In the genomic region with DNA sequence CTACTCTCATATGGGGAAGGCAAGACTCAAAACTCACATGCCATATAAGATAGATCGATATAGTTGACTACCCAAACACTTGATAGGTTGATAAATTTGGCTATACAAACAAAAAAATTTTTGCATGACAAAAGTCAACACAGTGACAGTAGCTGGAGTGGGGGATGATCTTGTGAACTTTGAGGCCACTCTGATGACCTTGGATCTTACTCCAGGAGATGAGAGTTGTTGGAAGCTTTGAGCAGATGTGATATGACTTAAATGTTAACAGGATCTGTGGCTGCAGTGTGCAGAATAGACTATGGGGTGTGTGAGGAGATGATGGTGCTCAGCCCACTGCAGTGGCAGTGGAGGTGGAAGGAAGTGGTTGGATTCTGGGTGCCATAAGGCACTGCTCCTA, we compare ENCODE assay signal across 21 cellular contexts.
DNase-seq lines count a peak whose midpoint lies in the region; ATAC-seq, FAIRE-seq and TF ChIP-seq lines count a peak whose summit lies in the region.
"Had no signal": no experiment of that assay in that cellular context is flagged by ENCODE, and none has a peak within 500 bp of the region (broad histone marks: within the 10 kb centered on the region; RNA-seq: fewer than 3 reads in every experiment).

No MANE protein-coding gene starts in this region.

- no TSS peak for BruUV-seq in HepG2 (replicated peaks; lab: Mats Ljungman, UMichigan)

- POLR2A ChIA-PET in HepG2 (lab: Yijun Ruan, JAX), result no interaction called here

- TF ChIP-seq RAD21 in HepG2 (CRISPR knock-in tag; IDR thresholded peaks at IDR 0.05), result no peak

- H4K20me1 ChIP-seq in HepG2 (ENCODE audit: insufficient read depth, low read length), result no peaks in the 10 kb centered on the region
- H4K20me1 ChIP-seq: BLaER1 had no signal

- H3K79me2 ChIP-seq in HepG2 (ENCODE audit: insufficient read depth, low read length), result no peaks in the 10 kb centered on the region

- intact Hi-C loops in HepG2 (cut with micrococcal nuclease; ENCODE audit: unreplicated experiment) (no loop called here), right lobe of liver (cut with DNase I) (no loop called here)

- in situ Hi-C loops in HepG2 (cut with HindIII; ENCODE audit: extremely low pct_ligation_motif_present, low pct_unique_long_range_greater_than_20kb), result no loop called here

- H3K9me3 ChIP-seq in HepG2 (ENCODE audit: low read length), result no peaks in the 10 kb centered on the region
- H3K9me3 ChIP-seq in right lobe of liver, result no peaks in the 10 kb centered on the region
- H3K9me3 ChIP-seq: BE2C, BLaER1, Caco-2 had no signal

- CTCF ChIA-PET in HepG2 (lab: Yijun Ruan, JAX; ENCODE audit: low intra/inter-chr PET ratio, low total read pairs), result no interaction called here

- TF ChIP-seq EP300 in HepG2 (IDR thresholded peaks at IDR 0.05; ENCODE audit: low read depth in 2 of 2, low read length in 2 of 2) (no peak), HepG2 (CRISPR knock-in tag; IDR thresholded peaks at IDR 0.05; ENCODE audit: borderline replicate concordance) (no peak; the same call in 1 of the 2 replicates)

- ATAC-seq in HepG2 (peak; percentile 87), right lobe of liver (no peak)

- no peak overlapping the region for H3K9ac ChIP-seq in HepG2 (ENCODE audit: insufficient read depth, low read depth, low read length)
- H3K9ac ChIP-seq: BLaER1 had no signal

- DNase-seq in HepG2 (ENCODE audit: low spot score) (peak; percentile 38), right lobe of liver (no peak), HuH-7.5 (ENCODE audit: low spot score) (peak; percentile 29), NCI-H146 treated with DMSO at 0.1 percent for 48 hours (lab: John Stamatoyannopoulos, UW; ENCODE audit: unreplicated experiment) (no peak), COLO829 (ENCODE audit: low spot score) (no peak)
- DNase-seq: 8988T; ACHN; BE2C; C1 segment of cervical spinal cord; Caco-2; Calu3; CD4-positive, alpha-beta memory T cell; CD4-positive, CD25-positive, alpha-beta regulatory T cell; CD8-positive, alpha-beta memory T cell; DMS79 treated with DMSO at 0.1 percent for 48 hours; GF-D8 had no signal

- TF ChIP-seq POLR2A in HepG2 (IDR thresholded peaks at IDR 0.05; ENCODE audit: insufficient read depth in 1 of 2, low read depth in 2 of 2, low read length in 2 of 2) (no peak), right lobe of liver (IDR thresholded peaks at IDR 0.05) (no peak)

- H3K4me3 ChIP-seq in HepG2 (replicated peaks in 1 of 3; ENCODE audit: insufficient read depth in 1 of 3, low read depth in 2 of 3, low read length in 3 of 3), result no peak overlapping the region
- no peak overlapping the region for H3K4me3 ChIP-seq in right lobe of liver
- H3K4me3 ChIP-seq: BLaER1 had no signal

- H3K27me3 ChIP-seq in HepG2 (ENCODE audit: control insufficient read depth in 1 of 2, insufficient read depth in 2 of 2, low read length in 2 of 2) (no peaks in the 10 kb centered on the region), right lobe of liver (no peaks in the 10 kb centered on the region)
- H3K27me3 ChIP-seq: BE2C, BLaER1 had no signal

- WGBS in HepG2 (ENCODE audit: low lambda C conversion rate), result 27% methylated on average over 1 of the region's 1 CpG
- WGBS in right lobe of liver (ENCODE audit: insufficient coverage, low coverage, low lambda C conversion rate, missing lambda C conversion rate), result 80% methylated on average over 1 of the region's 1 CpG

- peaks cover 9% of the 10 kb centered on the region for H3K4me1 ChIP-seq in HepG2 (ENCODE audit: insufficient read depth, low read length)
- no peaks in the 10 kb centered on the region for H3K4me1 ChIP-seq in right lobe of liver
- H3K4me1 ChIP-seq: BE2C, BLaER1, Caco-2 had no signal

- H3K27ac ChIP-seq in HepG2 (ENCODE audit: extremely low read length, insufficient read depth, low read length), result no peak overlapping the region
- H3K27ac ChIP-seq in right lobe of liver, result no peak overlapping the region
- H3K27ac ChIP-seq: BLaER1 had no signal

- no peak for FAIRE-seq in HepG2 (lab: Jason Lieb, UNC)
- FAIRE-seq: A204.1, D721Med, G401.6, GM12891 had no signal

- TF ChIP-seq CTCF in HepG2 (CRISPR knock-in tag; IDR thresholded peaks at IDR 0.05) (no peak), right lobe of liver (IDR thresholded peaks at IDR 0.05) (no peak)

- H2AFZ ChIP-seq in HepG2 (ENCODE audit: low read length), result no peak overlapping the region

- H3K36me3 ChIP-seq in HepG2 (replicated peaks in 1 of 2; ENCODE audit: control insufficient read depth in 1 of 2, insufficient read depth in 2 of 2, low read length in 2 of 2), result no peaks in the 10 kb centered on the region
- H3K36me3 ChIP-seq in right lobe of liver, result no peaks in the 10 kb centered on the region
- H3K36me3 ChIP-seq: BE2C, BLaER1 had no signal

- H3K4me2 ChIP-seq in HepG2 (ENCODE audit: low read depth, low read length), result no peak overlapping the region
- H3K4me2 ChIP-seq: BLaER1 had no signal

TF ChIP-seq in HepG2, 621 proteins besides CTCF, POLR2A, EP300 and RAD21 (continues in another document):
- TF ChIP-seq REXO4 (CRISPR knock-in tag; IDR thresholded peaks at IDR 0.05; ENCODE audit: borderline replicate concordance) (no peak), ZNF720 (CRISPR knock-in tag; IDR thresholded peaks at IDR 0.05) (no peak), MTA1 (CRISPR knock-in tag; IDR thresholded peaks at IDR 0.05; ENCODE audit: borderline replicate concordance) (no peak), SOX13 (IDR thresholded peaks at IDR 0.05) (0 out of 2 replicates have a peak, but pooled peaks have one; percentile 33), SOX13 (CRISPR knock-in tag; conservative IDR thresholded peaks at IDR 0.05 in 1 of 2, IDR thresholded peaks at IDR 0.05 in 1 of 2) (peak in 1 of 2 experiments; percentile 82; a peak in 2 of 4 replicates), NFKBIZ (CRISPR knock-in tag; IDR thresholded peaks at IDR 0.05) (peak; percentile 68; the same call in 1 of the 2 replicates), HNRNPUL1 (IDR thresholded peaks at IDR 0.05; ENCODE audit: low read depth, low read length) (no peak), CREM (IDR thresholded peaks at IDR 0.05) (peak; percentile 17; the same call in 1 of the 2 replicates), CREM (CRISPR knock-in tag; IDR thresholded peaks at IDR 0.05) (no peak), RELA (CRISPR knock-in tag; IDR thresholded peaks at IDR 0.05) (no peak), MYPOP (CRISPR knock-in tag; IDR thresholded peaks at IDR 0.05) (no peak), PHB2 (IDR thresholded peaks at IDR 0.05; ENCODE audit: partially characterized antibody) (no peak), XBP1 (CRISPR knock-in tag; IDR thresholded peaks at IDR 0.05) (no peak), ESRRA (CRISPR knock-in tag; IDR thresholded peaks at IDR 0.05; ENCODE audit: low read depth) (no peak), ZNF770 (CRISPR knock-in tag; IDR thresholded peaks at IDR 0.05) (no peak), GATAD2A (CRISPR knock-in tag; IDR thresholded peaks at IDR 0.05) (peak; percentile 43; the same call in 1 of the 2 replicates)
- TF ChIP-seq, protein P1, sequence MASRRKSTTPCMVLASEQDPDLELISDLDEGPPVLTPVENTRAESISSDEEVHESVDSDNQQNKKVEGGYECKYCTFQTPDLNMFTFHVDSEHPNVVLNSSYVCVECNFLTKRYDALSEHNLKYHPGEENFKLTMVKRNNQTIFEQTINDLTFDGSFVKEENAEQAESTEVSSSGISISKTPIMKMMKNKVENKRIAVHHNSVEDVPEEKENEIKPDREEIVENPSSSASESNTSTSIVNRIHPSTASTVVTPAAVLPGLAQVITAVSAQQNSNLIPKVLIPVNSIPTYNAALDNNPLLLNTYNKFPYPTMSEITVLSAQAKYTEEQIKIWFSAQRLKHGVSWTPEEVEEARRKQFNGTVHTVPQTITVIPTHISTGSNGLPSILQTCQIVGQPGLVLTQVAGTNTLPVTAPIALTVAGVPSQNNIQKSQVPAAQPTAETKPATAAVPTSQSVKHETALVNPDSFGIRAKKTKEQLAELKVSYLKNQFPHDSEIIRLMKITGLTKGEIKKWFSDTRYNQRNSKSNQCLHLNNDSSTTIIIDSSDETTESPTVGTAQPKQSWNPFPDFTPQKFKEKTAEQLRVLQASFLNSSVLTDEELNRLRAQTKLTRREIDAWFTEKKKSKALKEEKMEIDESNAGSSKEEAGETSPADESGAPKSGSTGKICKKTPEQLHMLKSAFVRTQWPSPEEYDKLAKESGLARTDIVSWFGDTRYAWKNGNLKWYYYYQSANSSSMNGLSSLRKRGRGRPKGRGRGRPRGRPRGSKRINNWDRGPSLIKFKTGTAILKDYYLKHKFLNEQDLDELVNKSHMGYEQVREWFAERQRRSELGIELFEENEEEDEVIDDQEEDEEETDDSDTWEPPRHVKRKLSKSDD (CRISPR knock-in tag; IDR thresholded peaks at IDR 0.05; ENCODE audit: low read depth), result no peak

Comparison
In these comparisons a context has a peak if more than half of its experiments do, and no peak if none do; other contexts are left out.
1. DNase-seq: peak in HepG2 (single experiment) and HuH-7.5 (single experiment); none in right lobe of liver (0 of 3), NCI-H146 treated with DMSO at 0.1 percent for 48 hours (single experiment) and COLO829 (single experiment).